In genomic region chr12:57899010-57899662, GRCh38 we compare ENCODE assay signal across 8 cellular contexts. TPM values are rescaled to one million over a fixed set of nuclear protein-coding genes. Genes with fewer than 3 reads are reported as not detected.
DNase-seq lines count a peak whose midpoint lies in the region; ATAC-seq and TF ChIP-seq lines count a peak whose summit lies in the region.

No MANE protein-coding gene starts in this region.

- H3K36me3 ChIP-seq in RWPE2 (ENCODE audit: low read depth) = no peaks in the 10 kb centered on the region
- H3K36me3 ChIP-seq in hepatocyte (replicated peaks; ENCODE audit: insufficient read depth, low read depth) = no peaks in the 10 kb centered on the region

- H3K27ac ChIP-seq in RWPE2 (ENCODE audit: poor library complexity, severe bottlenecking) (peak overlapping the region; percentile 58), hepatocyte (peak overlapping the region; percentile 86)

- H3K4me3 ChIP-seq in RWPE2 (ENCODE audit: severe bottlenecking) (no peak overlapping the region), hepatocyte (no peak overlapping the region)

- H3K9me3 ChIP-seq in RWPE2 (ENCODE audit: severe bottlenecking) (no peaks in the 10 kb centered on the region), hepatocyte (ENCODE audit: low read depth) (no peaks in the 10 kb centered on the region)

- H3K4me1 ChIP-seq in RWPE2 (ENCODE audit: insufficient read depth, poor library complexity, severe bottlenecking) (peaks cover 31% of the 10 kb centered on the region), hepatocyte (ENCODE audit: insufficient read depth) (peaks cover 53% of the 10 kb centered on the region)

- WGBS in hepatocyte (ENCODE audit: low lambda C conversion rate, missing lambda C conversion rate) = 73% methylated on average over 10 of the region's 10 CpGs

- TF ChIP-seq CTCF in RWPE2 (IDR thresholded peaks at IDR 0.05; ENCODE audit: poor library complexity, severe bottlenecking) (no peak), hepatocyte (IDR thresholded peaks at IDR 0.05; ENCODE audit: poor library complexity) (no peak)

- H3K27me3 ChIP-seq in RWPE2 (ENCODE audit: insufficient read depth, poor library complexity, severe bottlenecking) = no peaks in the 10 kb centered on the region
- H3K27me3 ChIP-seq in hepatocyte = no peaks in the 10 kb centered on the region

- H2AFZ ChIP-seq in hepatocyte = no peak overlapping the region

- H4K20me1 ChIP-seq in hepatocyte (ENCODE audit: insufficient read depth, poor library complexity, severe bottlenecking) = no peaks in the 10 kb centered on the region

- H3K79me2 ChIP-seq in hepatocyte = peaks cover 15% of the 10 kb centered on the region

- no peak overlapping the region for H3K4me2 ChIP-seq in hepatocyte

- DNase-seq in RWPE2 (ENCODE audit: low spot score) (no peak), hepatocyte (ENCODE audit: low spot score) (no peak), cerebellar nuclear complex (lab: John Stamatoyannopoulos, UW) (no peak), NCI-H82 treated with DMSO at 0.1 percent for 48 hours (lab: John Stamatoyannopoulos, UW; ENCODE audit: unreplicated experiment) (no peak)
- DNase-seq in activated naive CD4-positive, alpha-beta T cell treated with anti-CD3 and anti-CD28 coated beads, Interleukin-2, amount 50 U/mL, for 16 hours = peak; percentile 82
- peak; percentile 48 for DNase-seq in stimulated activated CD8-positive, alpha-beta memory T cell treated with anti-CD3 and anti-CD28 coated beads, Interleukin-15, amount 100 ng/mL, for 1 hour (ENCODE audit: low read depth)

- no peaks in the 10 kb centered on the region for H3K9me2 ChIP-seq in hepatocyte (replicated peaks; ENCODE audit: insufficient read depth)

- ATAC-seq in GM18868 (IDR thresholded peaks at IDR 0.05; ENCODE audit: unreplicated experiment) (peak; percentile 88), HG02973 (IDR thresholded peaks at IDR 0.05; ENCODE audit: unreplicated experiment) (peak; percentile 85), RWPE2 (ENCODE audit: low read depth) (peak; percentile 77)

RNA-seq across cellular contexts. Expression of gene ATP23, which starts 42.2 kb away (rescaled TPM):
- 6.8 and 13.7 TPM in 2 replicates for total RNA-seq in hepatocyte
- 6.3 and 9.1 TPM in 2 replicates for polyA plus RNA-seq in hepatocyte

RNA-seq across cellular contexts. Expression of gene CTDSP2, which starts 52.6 kb away (rescaled TPM):
- 96.8 and 107 TPM in 2 replicates for total RNA-seq in hepatocyte
- polyA plus RNA-seq in hepatocyte = 59.3 and 75.9 TPM in 2 replicates

Comparison
In these comparisons a context has a peak if more than half of its experiments do, and no peak if none do; other contexts are left out.
1. DNase-seq: peak in activated naive CD4-positive, alpha-beta T cell treated with anti-CD3 and anti-CD28 coated beads, Interleukin-2, amount 50 U/mL, for 16 hours (single experiment) and stimulated activated CD8-positive, alpha-beta memory T cell treated with anti-CD3 and anti-CD28 coated beads, Interleukin-15, amount 100 ng/mL, for 1 hour (single experiment); none in RWPE2 (single experiment), hepatocyte (single experiment), cerebellar nuclear complex (0 of 2) and NCI-H82 treated with DMSO at 0.1 percent for 48 hours (single experiment).
2. Peak in every context shown above with its lines, with median percentiles within 50 percentile points of each other: ATAC-seq.